In the genomic region with DNA sequence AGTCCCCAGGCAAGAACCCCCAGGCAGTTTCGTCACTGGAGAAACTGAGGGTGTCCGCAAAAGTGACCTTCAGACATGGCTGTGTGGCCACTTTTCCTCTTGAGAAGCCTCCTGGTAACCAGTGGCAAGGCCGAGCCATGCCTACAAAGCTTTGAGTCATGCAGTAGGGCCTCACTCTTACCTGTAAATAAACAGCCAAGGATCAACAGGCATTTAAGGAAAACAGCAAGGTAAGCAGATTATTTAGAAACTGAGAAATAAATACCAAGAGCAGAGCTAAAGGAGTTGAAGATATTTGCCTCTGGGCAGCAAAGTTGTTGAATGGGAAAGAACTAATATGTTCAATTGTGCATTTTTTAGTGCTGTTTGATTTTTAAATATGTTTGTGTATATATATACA, we compare ENCODE assay signal across 2 cellular contexts.
TF ChIP-seq lines count a peak whose summit lies in the region.

No MANE protein-coding gene starts in this region.

TF ChIP-seq in HepG2, 621 proteins besides CTCF, POLR2A, EP300 and RAD21:
- TF ChIP-seq ZNF232 (CRISPR knock-in tag; IDR thresholded peaks at IDR 0.05; ENCODE audit: borderline replicate concordance) (no peak), ZNF850 (CRISPR knock-in tag; conservative IDR thresholded peaks at IDR 0.05) (no peak), MAFK (conservative IDR thresholded peaks at IDR 0.05 in 1 of 2, IDR thresholded peaks at IDR 0.05 in 1 of 2; ENCODE audit: low read length in 2 of 2) (peak; percentile 84 to 91), MAFF (IDR thresholded peaks at IDR 0.05; ENCODE audit: low read depth, low read length) (peak; percentile 85), ZNF230 (CRISPR knock-in tag; IDR thresholded peaks at IDR 0.05) (no peak), MED1 (CRISPR knock-in tag; IDR thresholded peaks at IDR 0.05) (no peak)

TF ChIP-seq in H1, 55 proteins besides CTCF, POLR2A, EP300 and RAD21:
- peak; percentile 48; the same call in 1 of the 2 replicates for TF ChIP-seq MAFK (IDR thresholded peaks at IDR 0.05; ENCODE audit: low read depth, low read length)
- no peak for TF ChIP-seq CBX5 (IDR thresholded peaks at IDR 0.05; ENCODE audit: low read depth, low read length)
